9 cellular contexts compared by ENCODE assay signal in the genomic region with DNA sequence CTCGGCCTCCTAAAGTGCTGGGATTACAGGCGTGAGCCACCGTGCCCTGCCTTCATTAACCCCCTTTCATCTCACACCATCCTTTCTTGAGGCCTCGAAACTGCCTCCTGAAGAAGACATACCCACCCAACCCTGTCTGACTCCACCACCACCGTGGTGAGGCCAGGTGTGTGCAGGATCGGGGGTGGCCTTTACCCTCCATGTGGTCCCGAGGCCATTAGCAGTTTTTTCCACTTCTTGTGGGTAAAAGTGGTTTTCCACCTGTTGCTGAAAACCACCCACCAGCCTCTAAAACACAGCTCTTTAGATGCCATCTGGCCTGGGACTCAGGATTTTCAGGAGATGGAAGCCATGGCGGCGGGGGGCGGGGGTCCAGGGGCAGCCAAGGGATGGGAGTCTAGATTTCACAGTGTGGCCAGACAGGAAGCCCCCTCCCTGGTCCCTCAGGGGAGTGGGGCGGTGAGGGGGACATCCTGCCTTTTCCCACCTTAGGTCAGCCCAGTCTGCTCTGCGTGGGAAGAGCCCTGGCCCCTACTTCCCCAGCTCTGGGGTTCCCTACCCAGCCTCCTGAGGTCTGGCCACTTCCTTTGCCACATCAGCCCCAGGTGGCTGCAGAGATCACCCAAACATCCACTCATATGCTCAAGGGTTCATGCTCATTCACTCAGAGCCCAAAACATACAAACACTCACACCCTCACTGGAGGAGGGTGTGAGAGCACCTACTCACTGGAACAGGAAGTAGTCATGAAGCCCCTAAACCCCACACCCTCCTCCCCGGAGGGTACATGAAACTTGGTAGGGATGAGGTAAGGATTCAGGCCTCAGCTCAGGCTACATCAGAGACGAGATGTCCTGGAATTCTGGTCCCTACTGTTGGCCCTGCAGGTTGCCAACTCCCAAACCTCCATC. TPM values are rescaled to one million over a fixed set of nuclear protein-coding genes. Genes with fewer than 3 reads are reported as not detected.
DNase-seq lines count a peak whose midpoint lies in the region; ATAC-seq lines count a peak whose summit lies in the region.
"Had no signal": no experiment of that assay in that cellular context is flagged by ENCODE, and none has a peak within 500 bp of the region (broad histone marks: within the 10 kb centered on the region; RNA-seq: fewer than 3 reads in every experiment).

No MANE protein-coding gene starts in this region.

- peak; percentile 58 for DNase-seq in activated T-cell treated with anti-CD3 and anti-CD28 coated beads, Interleukin-2, amount 50 U/mL, for 1 hour
- DNase-seq in myocyte (ENCODE audit: low read depth) (peak; percentile 46), MG63 (no peak), NCI-H1417 treated with DMSO at 0.1 percent for 48 hours (lab: John Stamatoyannopoulos, UW) (no peak), NCI-H128 (lab: John Stamatoyannopoulos, UW; ENCODE audit: unreplicated experiment) (no peak), kidney glomerular epithelial cell (lab: John Stamatoyannopoulos, UW) (no peak)

- ATAC-seq in GM18861 (IDR thresholded peaks at IDR 0.05; ENCODE audit: unreplicated experiment) = peak; percentile 41
- ATAC-seq in HG03135 (IDR thresholded peaks at IDR 0.05; ENCODE audit: unreplicated experiment) = peak; percentile 40

- H3K4me3 ChIP-seq in MG63 = no peak overlapping the region

- no peaks in the 10 kb centered on the region for H3K9me3 ChIP-seq in MG63

- no peaks in the 10 kb centered on the region for H3K36me3 ChIP-seq in MG63

- H3K27me3 ChIP-seq in MG63 = no peaks in the 10 kb centered on the region

RNA-seq across cellular contexts. Expression of a gene that starts 2.3 kb away (rescaled TPM):
- 0.05 and 0.29 TPM in 2 replicates for total RNA-seq in myocyte
- polyA plus RNA-seq in myocyte (2012) = not detected
- not detected in 2 replicates for total RNA-seq in MG63 (2014; rRNA removed; shearing (Covaris generic); ENCODE audit: low replicate concordance)
- total RNA-seq: glomerular endothelial cell had no signal

RNA-seq across cellular contexts. Expression of a gene that starts 28.7 kb away (rescaled TPM):
- total RNA-seq in myocyte = 46.6 and 55.3 TPM in 2 replicates
- polyA plus RNA-seq in myocyte (2012) = 67.3 TPM
- total RNA-seq in MG63 (2014; rRNA removed; shearing (Covaris generic); ENCODE audit: low replicate concordance) = 10.4 and 11.5 TPM in 2 replicates

RNA-seq across cellular contexts. Expression of a gene that starts 39.4 kb away (rescaled TPM):
- 509 and 774 TPM in 2 replicates for total RNA-seq in myocyte
- 257 TPM for polyA plus RNA-seq in myocyte (2012)
- total RNA-seq in MG63 (2014; rRNA removed; shearing (Covaris generic); ENCODE audit: low replicate concordance) = 62.2 and 66.0 TPM in 2 replicates

Comparison
In these comparisons a context has a peak if more than half of its experiments do, and no peak if none do; other contexts are left out.
1. DNase-seq: peak in activated T-cell treated with anti-CD3 and anti-CD28 coated beads, Interleukin-2, amount 50 U/mL, for 1 hour (single experiment) and myocyte (single experiment); none in MG63 (single experiment), NCI-H1417 treated with DMSO at 0.1 percent for 48 hours (single experiment), NCI-H128 (single experiment) and kidney glomerular epithelial cell (single experiment).